In the genomic region with DNA sequence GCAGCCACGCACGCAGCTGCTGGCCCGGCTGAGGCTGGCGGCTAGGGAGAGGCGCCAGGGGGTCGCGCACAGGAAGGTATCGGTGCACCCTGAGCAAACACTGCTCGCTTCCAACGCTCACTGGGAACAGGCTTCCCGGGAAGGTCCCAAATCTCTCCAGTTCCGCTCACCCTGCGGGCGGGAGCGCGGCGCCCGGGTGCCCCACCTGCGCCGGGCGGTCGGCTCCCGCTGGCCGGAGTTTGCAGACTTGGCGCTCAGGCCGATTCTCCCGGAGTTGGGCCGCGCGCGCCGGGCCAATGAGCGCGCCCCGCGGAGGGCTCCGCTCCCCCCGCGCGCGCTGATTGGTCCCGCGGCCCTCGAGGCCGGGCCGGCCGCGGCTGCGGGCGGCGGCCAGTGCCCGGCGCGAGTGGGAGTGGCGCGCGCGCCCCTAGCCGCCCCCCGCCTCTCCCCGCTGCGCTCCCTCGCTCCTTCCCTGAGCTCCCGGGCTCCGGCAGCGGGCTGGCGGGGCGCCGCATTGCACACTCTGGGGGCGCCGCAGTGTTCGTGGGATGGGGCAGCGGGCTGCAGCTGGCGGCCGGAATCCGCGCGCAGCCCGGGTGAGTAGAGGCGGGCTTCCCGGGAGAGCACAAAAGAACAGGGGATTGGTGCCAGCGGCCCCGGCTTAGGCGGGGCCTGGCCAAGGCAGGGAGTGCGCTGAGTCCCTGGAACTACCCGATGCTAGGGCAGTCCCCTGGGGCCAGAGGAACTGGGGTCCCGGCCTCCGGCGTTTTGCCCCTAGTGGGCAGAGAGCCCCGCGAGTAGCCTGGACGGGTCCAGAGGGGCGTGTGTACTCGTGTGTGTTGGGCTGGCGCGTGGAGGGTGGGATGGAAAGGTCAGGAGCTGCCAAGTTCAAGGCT, we compare ENCODE assay signal across 8 cellular contexts. TPM values are rescaled to one million over a fixed set of nuclear protein-coding genes. Genes with fewer than 3 reads are reported as not detected.
DNase-seq lines count a peak whose midpoint lies in the region; ATAC-seq and TF ChIP-seq lines count a peak whose summit lies in the region.

A gene with protein sequence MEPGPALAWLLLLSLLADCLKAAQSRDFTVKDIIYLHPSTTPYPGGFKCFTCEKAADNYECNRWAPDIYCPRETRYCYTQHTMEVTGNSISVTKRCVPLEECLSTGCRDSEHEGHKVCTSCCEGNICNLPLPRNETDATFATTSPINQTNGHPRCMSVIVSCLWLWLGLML (plus strand): TSS at position 461 of the 896 bp plus-strand sequence. CDS start 107,122 bp downstream, outside the sequence.

- H3K36me3 Mint-ChIP-seq in activated naive CD4-positive, alpha-beta T cell treated with anti-CD3 and anti-CD28 coated beads for 36 hours (ENCODE audit: low read depth), result no peaks in the 10 kb centered on the region
- no peaks in the 10 kb centered on the region for H3K36me3 Mint-ChIP-seq in activated naive CD8-positive, alpha-beta T cell

- H3K36me3 ChIP-seq in osteoblast (ENCODE audit: insufficient read depth, low read length), result no peaks in the 10 kb centered on the region

- peaks cover 6% of the 10 kb centered on the region for H3K4me1 ChIP-seq in osteoblast (ENCODE audit: insufficient read depth, low read length)

- DNase-seq in activated naive CD4-positive, alpha-beta T cell treated with anti-CD3 and anti-CD28 coated beads for 36 hours, result no peak
- DNase-seq in activated naive CD4-positive, alpha-beta T cell treated with anti-CD3 and anti-CD28 coated beads, Interleukin-2, amount 50 U/mL, for 16 hours, result no peak
- DNase-seq in NCI-H2107 (lab: John Stamatoyannopoulos, UW) (peak; percentile 21), left cardiac atrium (peak; percentile 77), osteoblast (ENCODE audit: insufficient read length, low spot score, missing footprints) (peak; percentile 98), T-helper 1 cell (no peak)

- peaks cover 7% of the 10 kb centered on the region for H3K4me1 Mint-ChIP-seq in activated naive CD4-positive, alpha-beta T cell treated with anti-CD3 and anti-CD28 coated beads for 36 hours (ENCODE audit: low read depth)
- peaks cover 8% of the 10 kb centered on the region for H3K4me1 Mint-ChIP-seq in activated naive CD8-positive, alpha-beta T cell (ENCODE audit: low read depth)

- no peaks in the 10 kb centered on the region for H3K79me2 ChIP-seq in osteoblast (ENCODE audit: insufficient read depth, low read length)

- H3K9me3 Mint-ChIP-seq in activated naive CD4-positive, alpha-beta T cell treated with anti-CD3 and anti-CD28 coated beads for 36 hours, result no peaks in the 10 kb centered on the region
- H3K9me3 Mint-ChIP-seq in activated naive CD8-positive, alpha-beta T cell (ENCODE audit: low read depth), result no peaks in the 10 kb centered on the region

- H3K27me3 Mint-ChIP-seq in activated naive CD4-positive, alpha-beta T cell treated with anti-CD3 and anti-CD28 coated beads for 36 hours (ENCODE audit: low read depth), result peaks cover 54% of the 10 kb centered on the region
- peaks cover 39% of the 10 kb centered on the region for H3K27me3 Mint-ChIP-seq in activated naive CD8-positive, alpha-beta T cell

- ATAC-seq in HG02885 (IDR thresholded peaks at IDR 0.05; ENCODE audit: poor library complexity, unreplicated experiment) (peak; percentile 93), left cardiac atrium (peak; percentile 99)

- no peak within 1 kb of the TSS for H3K27ac Mint-ChIP-seq in activated naive CD4-positive, alpha-beta T cell treated with anti-CD3 and anti-CD28 coated beads for 36 hours
- no peak within 1 kb of the TSS for H3K27ac Mint-ChIP-seq in activated naive CD8-positive, alpha-beta T cell

- CTCF ChIA-PET in activated naive CD4-positive, alpha-beta T cell treated with anti-CD3 and anti-CD28 coated beads for 36 hours (lab: Charles Lee), result interaction anchor here (1.6 kb wide), 1 partner anchor 7 kb away, joined by 3 read pairs; no protein-coding TSS in a partner anchor

- peaks cover 26% of the 10 kb centered on the region for H3K27me3 ChIP-seq in osteoblast (ENCODE audit: insufficient read depth, low read length)

- peak within 1 kb of the TSS; percentile 69 for H3K4me3 ChIP-seq in osteoblast (ENCODE audit: insufficient read depth, low read length)

- H3K4me2 ChIP-seq in osteoblast (ENCODE audit: insufficient read depth, low read length), result peak within 1 kb of the TSS; percentile 81

- TF ChIP-seq CTCF in osteoblast (IDR thresholded peaks at IDR 0.05; ENCODE audit: extremely low read depth, low read depth, low read length), result no peak

- no peak within 1 kb of the TSS for H3K27ac ChIP-seq in osteoblast (ENCODE audit: low read depth, low read length)

- intact Hi-C loops in activated naive CD4-positive, alpha-beta T cell treated with anti-CD3 and anti-CD28 coated beads for 36 hours (cut with micrococcal nuclease), result no loop called here
- intact Hi-C loops in left cardiac atrium (cut with DNase I), result no loop called here

- no peaks in the 10 kb centered on the region for H4K20me1 ChIP-seq in osteoblast (ENCODE audit: insufficient read depth, low read length)

- no peaks in the 10 kb centered on the region for H3K9me3 ChIP-seq in osteoblast (ENCODE audit: low read depth, low read length)

- peak within 1 kb of the TSS; percentile 77 for H2AFZ ChIP-seq in osteoblast (ENCODE audit: low read length)

- peak within 1 kb of the TSS; percentile 4 for H3K4me3 Mint-ChIP-seq in activated naive CD4-positive, alpha-beta T cell treated with anti-CD3 and anti-CD28 coated beads for 36 hours
- peak within 1 kb of the TSS; percentile 48 for H3K4me3 Mint-ChIP-seq in activated naive CD8-positive, alpha-beta T cell

RNA-seq across cellular contexts. Expression of the gene that starts here (rescaled TPM):
- total RNA-seq in activated naive CD4-positive, alpha-beta T cell treated with anti-CD3 and anti-CD28 coated beads for 36 hours, result not detected
- total RNA-seq in left cardiac atrium, result under 1 TPM; 0.27 to 0.50 TPM
- total RNA-seq in osteoblast, result under 0.01 and 0.59 TPM in 2 replicates

Comparison
In these comparisons a context has a peak if more than half of its experiments do, and no peak if none do; other contexts are left out.
1. Peak in DNase-seq and ATAC-seq in left cardiac atrium; RNA of the gene not detected or under 1 TPM.
2. Peak in DNase-seq, H3K4me3 ChIP-seq and H3K4me2 ChIP-seq in osteoblast; RNA of the gene not detected or under 1 TPM.